1 cellular context compared by ENCODE assay signal in the genomic region with DNA sequence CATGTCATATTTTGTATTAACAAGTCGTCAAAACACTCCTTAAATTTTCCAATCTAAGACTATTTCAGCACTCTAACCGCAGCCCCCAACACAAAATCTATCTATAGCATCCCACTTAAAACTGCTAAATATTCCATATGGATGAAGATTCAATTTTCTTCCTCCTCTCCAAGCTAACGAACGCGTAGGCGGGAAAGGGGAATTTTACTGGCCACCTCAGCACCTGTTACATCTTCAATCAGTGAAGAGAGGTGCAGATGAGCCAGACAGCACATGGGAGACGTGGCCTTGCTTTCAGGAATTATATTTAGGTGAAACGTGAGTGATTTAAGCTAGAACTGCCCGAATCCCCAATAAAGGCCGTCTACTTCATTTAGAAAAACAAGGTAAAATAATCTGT.
TF ChIP-seq lines count a peak whose summit lies in the region.

No MANE protein-coding gene starts in this region.

TF ChIP-seq in endothelial cell of umbilical vein, 7 proteins besides CTCF, POLR2A, EP300 and RAD21 (continued from another document):
- TF ChIP-seq MYC (IDR thresholded peaks at IDR 0.05; ENCODE audit: low read depth, low read length) (no peak), GATA2 (IDR thresholded peaks at IDR 0.05; ENCODE audit: insufficient read depth, insufficient read length, low read depth, low read length) (no peak), POLR2AphosphoS5 (IDR thresholded peaks at IDR 0.05; ENCODE audit: insufficient read depth, low read depth, low read length) (no peak), FOS (IDR thresholded peaks at IDR 0.05; ENCODE audit: borderline replicate concordance, insufficient read depth, low read length) (no peak)
- TF ChIP-seq, protein P1, sequence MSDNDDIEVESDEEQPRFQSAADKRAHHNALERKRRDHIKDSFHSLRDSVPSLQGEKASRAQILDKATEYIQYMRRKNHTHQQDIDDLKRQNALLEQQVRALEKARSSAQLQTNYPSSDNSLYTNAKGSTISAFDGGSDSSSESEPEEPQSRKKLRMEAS (IDR thresholded peaks at IDR 0.05; ENCODE audit: insufficient read depth, insufficient read length), result no peak
